In genomic region chr1:112935474-112936289, GRCh38 we compare ENCODE assay signal across 10 cellular contexts. TPM values are rescaled to one million over a fixed set of nuclear protein-coding genes. Genes with fewer than 3 reads are reported as not detected.
A peak's percentile ranks its signal among the peaks of the same experiment; 100 is the strongest.
DNase-seq lines count a peak whose midpoint lies in the region; ATAC-seq and TF ChIP-seq lines count a peak whose summit lies in the region.
"Had no signal": no experiment of that assay in that cellular context is flagged by ENCODE, and none has a peak within 500 bp of the region (broad histone marks: within the 10 kb centered on the region; RNA-seq: fewer than 3 reads in every experiment).

No MANE protein-coding gene starts in this region.

- no peak for ATAC-seq in HG02938 (IDR thresholded peaks at IDR 0.05; ENCODE audit: unreplicated experiment)

- TF ChIP-seq CTCF in neural crest cell (conservative IDR thresholded peaks at IDR 0.05), result no peak

- H3K4me1 Mint-ChIP-seq in neural crest cell, result peaks cover 40% of the 10 kb centered on the region

- no peaks in the 10 kb centered on the region for H3K27me3 Mint-ChIP-seq in neural crest cell (ENCODE audit: low read depth)

- no peaks in the 10 kb centered on the region for H3K9me3 Mint-ChIP-seq in neural crest cell

- peak overlapping the region; percentile 59 for H3K27ac Mint-ChIP-seq in neural crest cell (ENCODE audit: unreplicated experiment)

- DNase-seq in GM04503 (ENCODE audit: low read depth), result peak; percentile 29
- peak; percentile 42 for DNase-seq in NCI-H460 (ENCODE audit: extremely low read depth, low read depth)
- peak; percentile 32 for DNase-seq in astrocyte of the hippocampus (ENCODE audit: low read depth, low spot score)
- DNase-seq in neural crest cell (ENCODE audit: low read depth, low spot score), result no peak
- DNase-seq in OCI-M2 (lab: John Stamatoyannopoulos, UW; ENCODE audit: unreplicated experiment), result no peak
- no peak for DNase-seq in NCI-H2171 treated with DMSO at 0.1 percent for 48 hours (lab: John Stamatoyannopoulos, UW)
- DNase-seq: dorsolateral prefrontal cortex; Right ventricle myocardium superior; stimulated activated naive CD4-positive, alpha-beta T cell treated with Interleukin-2 at 50 U/mL for 16 hours had no signal

- H3K4me3 Mint-ChIP-seq in neural crest cell, result no peak overlapping the region

- H3K36me3 Mint-ChIP-seq in neural crest cell (ENCODE audit: low read depth), result no peaks in the 10 kb centered on the region

RNA-seq across cellular contexts. Expression of gene SLC16A1, which starts 20.3 kb away (rescaled TPM):
- total RNA-seq in NCI-H460 (2014; rRNA removed; shearing (Covaris generic)), result 80.3 and 91.5 TPM in 2 replicates
- polyA plus RNA-seq in NCI-H460 (2014; cell fraction: nucleus; rRNA removed), result 44.6 and 55.7 TPM in 2 replicates
- 113 and 130 TPM in 2 replicates for total RNA-seq in neural crest cell

Comparison
In these comparisons a context has a peak if more than half of its experiments do, and no peak if none do; other contexts are left out.
1. DNase-seq: peak in GM04503 (single experiment), NCI-H460 (single experiment) and astrocyte of the hippocampus (single experiment); none in neural crest cell (single experiment), OCI-M2 (single experiment) and NCI-H2171 treated with DMSO at 0.1 percent for 48 hours (single experiment).